Comparison of ENCODE assay signal across 2 cellular contexts in genomic region chr20:23156842-23157423, GRCh38.
TF ChIP-seq lines count a peak whose summit lies in the region.

No MANE protein-coding gene starts in this region.

TF ChIP-seq in SK-N-SH, 30 proteins besides CTCF, POLR2A, EP300 and RAD21 (continued from another document):
- TF ChIP-seq ZBTB33 (IDR thresholded peaks at IDR 0.05; ENCODE audit: borderline replicate concordance, low read depth) (no peak), TEAD4 (IDR thresholded peaks at IDR 0.05; ENCODE audit: borderline replicate concordance, insufficient read depth) (no peak), SIN3A (IDR thresholded peaks at IDR 0.05; ENCODE audit: borderline replicate concordance, low read depth, low read length) (no peak), RCOR1 (IDR thresholded peaks at IDR 0.05; ENCODE audit: low read length) (no peak), FOXM1 (IDR thresholded peaks at IDR 0.05; ENCODE audit: low read depth) (no peak), REST (IDR thresholded peaks at IDR 0.05; ENCODE audit: low read depth, low read length) (no peak), GATA2 (CRISPR knock-in tag; IDR thresholded peaks at IDR 0.05) (no peak), RFX5 (IDR thresholded peaks at IDR 0.05; ENCODE audit: low read length) (no peak)

TF ChIP-seq in SK-N-SH treated with all-trans-retinoic acid at 6 μM for 48 hours, 23 proteins besides CTCF, POLR2A, EP300 and RAD21 (continued from another document):
- no peak for TF ChIP-seq POU6F1 (CRISPR knock-in tag; IDR thresholded peaks at IDR 0.05; ENCODE audit: borderline replicate concordance, low read depth)
- TF ChIP-seq CREB5 (CRISPR knock-in tag; IDR thresholded peaks at IDR 0.05; ENCODE audit: low read depth) = no peak
- TF ChIP-seq TOX (CRISPR knock-in tag; IDR thresholded peaks at IDR 0.05; ENCODE audit: borderline replicate concordance) = no peak
- TF ChIP-seq ZNF8 (CRISPR knock-in tag; IDR thresholded peaks at IDR 0.05) = no peak
- no peak for TF ChIP-seq TCF4 (CRISPR knock-in tag; IDR thresholded peaks at IDR 0.05; ENCODE audit: borderline replicate concordance)
- TF ChIP-seq ZNF70 (CRISPR knock-in tag; IDR thresholded peaks at IDR 0.05) = no peak
- no peak for TF ChIP-seq ZC3H10 (CRISPR knock-in tag; IDR thresholded peaks at IDR 0.05)
- TF ChIP-seq OSR1 (CRISPR knock-in tag; IDR thresholded peaks at IDR 0.05) = no peak
